In genomic region chr12:132204822-132205270, GRCh38 we compare ENCODE assay signal across 1 cellular context.
TF ChIP-seq lines count a peak whose summit lies in the region.

No MANE protein-coding gene starts in this region.

TF ChIP-seq in HepG2, 621 proteins besides CTCF, POLR2A, EP300 and RAD21 (continued from another document):
- TF ChIP-seq ATF3 (CRISPR knock-in tag; IDR thresholded peaks at IDR 0.05), result no peak
- TF ChIP-seq DPF2 (CRISPR knock-in tag; IDR thresholded peaks at IDR 0.05; ENCODE audit: borderline replicate concordance, low read depth), result no peak
- TF ChIP-seq, protein P1, sequence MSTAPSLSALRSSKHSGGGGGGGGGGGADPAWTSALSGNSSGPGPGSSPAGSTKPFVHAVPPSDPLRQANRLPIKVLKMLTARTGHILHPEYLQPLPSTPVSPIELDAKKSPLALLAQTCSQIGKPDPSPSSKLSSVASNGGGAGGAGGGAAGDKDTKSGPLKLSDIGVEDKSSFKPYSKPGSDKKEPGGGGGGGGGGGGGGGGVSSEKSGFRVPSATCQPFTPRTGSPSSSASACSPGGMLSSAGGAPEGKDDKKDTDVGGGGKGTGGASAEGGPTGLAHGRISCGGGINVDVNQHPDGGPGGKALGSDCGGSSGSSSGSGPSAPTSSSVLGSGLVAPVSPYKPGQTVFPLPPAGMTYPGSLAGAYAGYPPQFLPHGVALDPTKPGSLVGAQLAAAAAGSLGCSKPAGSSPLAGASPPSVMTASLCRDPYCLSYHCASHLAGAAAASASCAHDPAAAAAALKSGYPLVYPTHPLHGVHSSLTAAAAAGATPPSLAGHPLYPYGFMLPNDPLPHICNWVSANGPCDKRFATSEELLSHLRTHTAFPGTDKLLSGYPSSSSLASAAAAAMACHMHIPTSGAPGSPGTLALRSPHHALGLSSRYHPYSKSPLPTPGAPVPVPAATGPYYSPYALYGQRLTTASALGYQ (CRISPR knock-in tag; IDR thresholded peaks at IDR 0.05), result no peak
- no peak for TF ChIP-seq POLR2AphosphoS5 (IDR thresholded peaks at IDR 0.05; ENCODE audit: low read depth, low read length)
